8 cellular contexts compared by ENCODE assay signal in genomic region chr20:58309607-58310290, GRCh38. TPM values are rescaled to one million over a fixed set of nuclear protein-coding genes. Genes with fewer than 3 reads are reported as not detected.
DNase-seq lines count a peak whose midpoint lies in the region; ATAC-seq and TF ChIP-seq lines count a peak whose summit lies in the region.

Gene RAB22A, plus strand, starts transcription at chr20:58309715. Its CDS starts 262 bp downstream, at chr20:58309977.

- intact Hi-C loops in testis (cut with DNase I; ENCODE audit: low total_unique reads) = no loop called here

- TF ChIP-seq POLR2A in testis (IDR thresholded peaks at IDR 0.05) = peak; percentile 19

- peak within 1 kb of the TSS; percentile 94 for H3K4me3 Mint-ChIP-seq in activated naive CD4-positive, alpha-beta T cell treated with anti-CD3 and anti-CD28 coated beads, Interleukin-2, amount 50 U/mL, for 24 hours
- H3K4me3 Mint-ChIP-seq in glutamatergic neuron (ENCODE audit: unreplicated experiment) = peak within 1 kb of the TSS; percentile 86
- peak within 1 kb of the TSS; percentile 92 for H3K4me3 Mint-ChIP-seq in osteocyte (ENCODE audit: unreplicated experiment)

- WGBS in testis, 2 donors = 0 to 1% methylated on average over 11 to 42 of the region's 72 CpGs

- peak within 1 kb of the TSS; percentile 89 for H3K4me3 ChIP-seq in Jurkat, Clone E6-1 (ENCODE audit: low read length)
- H3K4me3 ChIP-seq in testis = peak within 1 kb of the TSS; percentile 98 to 99

- H3K27ac Mint-ChIP-seq in activated naive CD4-positive, alpha-beta T cell treated with anti-CD3 and anti-CD28 coated beads, Interleukin-2, amount 50 U/mL, for 24 hours = peak within 1 kb of the TSS; percentile 94
- H3K27ac Mint-ChIP-seq in glutamatergic neuron (ENCODE audit: unreplicated experiment) (peak within 1 kb of the TSS; percentile 17), osteocyte (ENCODE audit: unreplicated experiment) (peak within 1 kb of the TSS; percentile 88)

- peak within 1 kb of the TSS; percentile 79 to 83 for H3K27ac ChIP-seq in testis

- H3K27me3 ChIP-seq in testis = no peaks in the 10 kb centered on the region

- no peaks in the 10 kb centered on the region for H3K36me3 ChIP-seq in testis (ENCODE audit: low read depth, missing control alignments)

- peak; percentile 64 for ATAC-seq in GM21576 (IDR thresholded peaks at IDR 0.05; ENCODE audit: unreplicated experiment)
- ATAC-seq in SK-N-SH treated with all-trans-retinoic acid at 6 μM for 48 hours = peak; percentile 85

- DNase-seq in EH (ENCODE audit: low read depth) = peak; percentile 81
- no peak for DNase-seq in Jurkat, Clone E6-1 (ENCODE audit: low read depth, low spot score)
- DNase-seq in glutamatergic neuron = peak; percentile 84
- peak; percentile 94 for DNase-seq in osteocyte (ENCODE audit: extremely low spot score, unreplicated experiment)
- DNase-seq in testis = peak; percentile 87

- peaks cover 6% of the 10 kb centered on the region for H3K4me1 ChIP-seq in testis

- H3K27me3 Mint-ChIP-seq in activated naive CD4-positive, alpha-beta T cell treated with anti-CD3 and anti-CD28 coated beads, Interleukin-2, amount 50 U/mL, for 24 hours = no peaks in the 10 kb centered on the region
- H3K27me3 Mint-ChIP-seq in glutamatergic neuron (ENCODE audit: unreplicated experiment) = peaks cover 4% of the 10 kb centered on the region
- no peaks in the 10 kb centered on the region for H3K27me3 Mint-ChIP-seq in osteocyte (ENCODE audit: unreplicated experiment)

- H3K4me1 Mint-ChIP-seq in activated naive CD4-positive, alpha-beta T cell treated with anti-CD3 and anti-CD28 coated beads, Interleukin-2, amount 50 U/mL, for 24 hours = peaks cover 73% of the 10 kb centered on the region
- no peaks in the 10 kb centered on the region for H3K4me1 Mint-ChIP-seq in glutamatergic neuron (ENCODE audit: low read depth, unreplicated experiment)
- peaks cover 29% of the 10 kb centered on the region for H3K4me1 Mint-ChIP-seq in osteocyte (ENCODE audit: unreplicated experiment)

- TF ChIP-seq CTCF in glutamatergic neuron (IDR thresholded peaks at IDR 0.05; ENCODE audit: partially characterized antibody, unreplicated experiment) (no peak), osteocyte (IDR thresholded peaks at IDR 0.05) (no peak), testis (IDR thresholded peaks at IDR 0.05) (no peak)

- H3K9me3 Mint-ChIP-seq in activated naive CD4-positive, alpha-beta T cell treated with anti-CD3 and anti-CD28 coated beads, Interleukin-2, amount 50 U/mL, for 24 hours = peaks cover 8% of the 10 kb centered on the region
- H3K9me3 Mint-ChIP-seq in glutamatergic neuron (ENCODE audit: unreplicated experiment) (no peaks in the 10 kb centered on the region), osteocyte (ENCODE audit: unreplicated experiment) (no peaks in the 10 kb centered on the region)

- no peaks in the 10 kb centered on the region for H3K9me3 ChIP-seq in testis

- peaks cover 11% of the 10 kb centered on the region for H3K36me3 Mint-ChIP-seq in activated naive CD4-positive, alpha-beta T cell treated with anti-CD3 and anti-CD28 coated beads, Interleukin-2, amount 50 U/mL, for 24 hours
- H3K36me3 Mint-ChIP-seq in glutamatergic neuron (ENCODE audit: unreplicated experiment) (no peaks in the 10 kb centered on the region), osteocyte (ENCODE audit: unreplicated experiment) (peaks cover 12% of the 10 kb centered on the region)

TF ChIP-seq in SK-N-SH treated with all-trans-retinoic acid at 6 μM for 48 hours, 23 proteins besides CTCF, POLR2A, EP300 and RAD21:
- TF ChIP-seq GLIS3 (CRISPR knock-in tag; IDR thresholded peaks at IDR 0.05) = no peak
- no peak for TF ChIP-seq ESRRG (CRISPR knock-in tag; IDR thresholded peaks at IDR 0.05)
- no peak for TF ChIP-seq CSDC2 (CRISPR knock-in tag; IDR thresholded peaks at IDR 0.05)
- no peak for TF ChIP-seq BACH2 (CRISPR knock-in tag; IDR thresholded peaks at IDR 0.05; ENCODE audit: borderline replicate concordance)
- TF ChIP-seq ZC3H10 (CRISPR knock-in tag; IDR thresholded peaks at IDR 0.05) = no peak
- no peak for TF ChIP-seq OSR1 (CRISPR knock-in tag; IDR thresholded peaks at IDR 0.05)
- TF ChIP-seq TOX (CRISPR knock-in tag; IDR thresholded peaks at IDR 0.05; ENCODE audit: borderline replicate concordance) = no peak
- TF ChIP-seq CREB5 (CRISPR knock-in tag; IDR thresholded peaks at IDR 0.05; ENCODE audit: low read depth) = no peak
- TF ChIP-seq ZNF70 (CRISPR knock-in tag; IDR thresholded peaks at IDR 0.05) = no peak
- TF ChIP-seq ZFP3 (CRISPR knock-in tag; IDR thresholded peaks at IDR 0.05) = no peak
- no peak for TF ChIP-seq TSHZ2 (CRISPR knock-in tag; IDR thresholded peaks at IDR 0.05)
- TF ChIP-seq POU6F1 (CRISPR knock-in tag; IDR thresholded peaks at IDR 0.05; ENCODE audit: borderline replicate concordance, low read depth) = no peak
- no peak for TF ChIP-seq ISL1 (CRISPR knock-in tag; IDR thresholded peaks at IDR 0.05)
- TF ChIP-seq SNAI2 (CRISPR knock-in tag; IDR thresholded peaks at IDR 0.05) = no peak
- no peak for TF ChIP-seq PPARA (CRISPR knock-in tag; IDR thresholded peaks at IDR 0.05; ENCODE audit: borderline replicate concordance)
- TF ChIP-seq RARB (CRISPR knock-in tag; IDR thresholded peaks at IDR 0.05) = no peak
- no peak for TF ChIP-seq ZNF565 (CRISPR knock-in tag; conservative IDR thresholded peaks at IDR 0.05; ENCODE audit: low read depth)

RNA-seq across cellular contexts. Expression of gene RAB22A, which starts in this region (rescaled TPM):
- polyA plus RNA-seq in Jurkat, Clone E6-1 (2012; ENCODE audit: insufficient read depth, insufficient read length) = 4.0 TPM
- total RNA-seq in glutamatergic neuron (ENCODE audit: unreplicated experiment) (9.5 TPM), osteocyte (21.3 and 25.2 TPM in 2 replicates), testis (10 to 100 TPM; 19.2 to 20.8 TPM)
- 11.2 TPM for polyA plus RNA-seq in testis (ENCODE audit: insufficient read depth, low read depth, low replicate concordance)

Comparison
In these comparisons a context has a peak if more than half of its experiments do, and no peak if none do; other contexts are left out.
1. H3K27ac Mint-ChIP-seq: peak in every context shown above with its lines; median percentile 94 in activated naive CD4-positive, alpha-beta T cell treated with anti-CD3 and anti-CD28 coated beads, Interleukin-2, amount 50 U/mL, for 24 hours; 88 in osteocyte; 17 in glutamatergic neuron.